Comparison of ENCODE assay signal across 8 cellular contexts in genomic region chr11:75561426-75562047, GRCh38. TPM values are rescaled to one million over a fixed set of nuclear protein-coding genes. Genes with fewer than 3 reads are reported as not detected.
DNase-seq lines count a peak whose midpoint lies in the region; ATAC-seq and TF ChIP-seq lines count a peak whose summit lies in the region.

No MANE protein-coding gene starts in this region.

- H3K4me3 Mint-ChIP-seq in IgD-negative memory B cell, result peak overlapping the region; percentile 81 to 95 (median 92)
- H3K4me3 Mint-ChIP-seq in effector memory CD8-positive, alpha-beta T cell, result peak overlapping the region; percentile 91 to 99

- peak overlapping the region in 2 of 3 donors; percentile 35 to 39 for H3K27ac Mint-ChIP-seq in IgD-negative memory B cell
- H3K27ac Mint-ChIP-seq in effector memory CD8-positive, alpha-beta T cell, result peak overlapping the region; percentile 91 to 96

- no peaks in the 10 kb centered on the region for H3K36me3 Mint-ChIP-seq in IgD-negative memory B cell
- no peaks in the 10 kb centered on the region for H3K36me3 Mint-ChIP-seq in effector memory CD8-positive, alpha-beta T cell (ENCODE audit: insufficient read depth)

- peak overlapping the region; percentile 42 to 75 for H3K4me3 ChIP-seq in DND-41 (ENCODE audit: low read depth in 1 of 2, low read length in 2 of 2)
- peak overlapping the region; percentile 98 for H3K4me3 ChIP-seq in osteoblast (ENCODE audit: insufficient read depth, low read length)

- no peak for TF ChIP-seq CTCF in DND-41 (IDR thresholded peaks at IDR 0.05; ENCODE audit: borderline replicate concordance, extremely low read depth, low read length, poor library complexity, severe bottlenecking)
- TF ChIP-seq CTCF in osteoblast (IDR thresholded peaks at IDR 0.05; ENCODE audit: extremely low read depth, low read depth, low read length), result no peak

- H2AFZ ChIP-seq in DND-41 (ENCODE audit: low read depth, low read length) (peak overlapping the region; percentile 89), osteoblast (ENCODE audit: low read length) (peak overlapping the region; percentile 43)

- H3K79me2 ChIP-seq in DND-41 (ENCODE audit: insufficient read depth, low read length) (peaks cover 25% of the 10 kb centered on the region), osteoblast (ENCODE audit: insufficient read depth, low read length) (peaks cover 45% of the 10 kb centered on the region)

- H3K4me2 ChIP-seq in DND-41 (ENCODE audit: insufficient read depth, low read length) (peak overlapping the region; percentile 80), osteoblast (ENCODE audit: insufficient read depth, low read length) (peak overlapping the region; percentile 88)

- no peak for DNase-seq in DND-41
- DNase-seq in effector memory CD8-positive, alpha-beta T cell, result no peak
- DNase-seq in osteoblast (ENCODE audit: insufficient read length, low spot score, missing footprints), result peak; percentile 14
- no peak for DNase-seq in NCI-H1436 treated with DMSO at 0.1 percent for 48 hours (lab: John Stamatoyannopoulos, UW)
- no peak for DNase-seq in NCI-H524 (lab: John Stamatoyannopoulos, UW)
- no peak for DNase-seq in SKM-1 (lab: John Stamatoyannopoulos, UW; ENCODE audit: unreplicated experiment)

- H3K9me3 ChIP-seq in DND-41 (ENCODE audit: insufficient read depth, low read length, severe bottlenecking), result no peaks in the 10 kb centered on the region
- no peaks in the 10 kb centered on the region for H3K9me3 ChIP-seq in osteoblast (ENCODE audit: low read depth, low read length)

- H3K36me3 ChIP-seq in DND-41 (ENCODE audit: insufficient read depth, low read length) (peaks cover 3% of the 10 kb centered on the region; the same call in 1 of the 2 replicates), osteoblast (ENCODE audit: insufficient read depth, low read length) (peaks cover 21% of the 10 kb centered on the region)

- H3K27me3 ChIP-seq in DND-41 (ENCODE audit: insufficient read depth, low read length, poor library complexity) (peaks cover 10% of the 10 kb centered on the region), osteoblast (ENCODE audit: insufficient read depth, low read length) (no peaks in the 10 kb centered on the region)

- H3K4me1 Mint-ChIP-seq in IgD-negative memory B cell, result peaks cover 5 to 14% (median 7%) of the 10 kb centered on the region in 3 donors
- H3K4me1 Mint-ChIP-seq in effector memory CD8-positive, alpha-beta T cell (ENCODE audit: low read depth in 2 of 2), result peaks cover 43 to 45% of the 10 kb centered on the region in 2 donors

- ATAC-seq in DND-41 (ENCODE audit: insufficient read depth, low read depth), result no peak
- peak; percentile 16 for ATAC-seq in effector memory CD8-positive, alpha-beta T cell (replicated peaks)
- ATAC-seq in GM18511 (IDR thresholded peaks at IDR 0.05; ENCODE audit: unreplicated experiment), result no peak

- H3K27ac ChIP-seq in DND-41 (ENCODE audit: low read length) (peak overlapping the region; percentile 46; the same call in 1 of the 2 replicates), osteoblast (ENCODE audit: low read depth, low read length) (peak overlapping the region; percentile 64)

- H3K27me3 Mint-ChIP-seq in IgD-negative memory B cell, result peaks cover 12% of the 10 kb centered on the region
- H3K27me3 Mint-ChIP-seq in effector memory CD8-positive, alpha-beta T cell, result no peaks in the 10 kb centered on the region

- no peaks in the 10 kb centered on the region for H4K20me1 ChIP-seq in DND-41 (ENCODE audit: insufficient read depth, low read length)
- peaks cover 32% of the 10 kb centered on the region for H4K20me1 ChIP-seq in osteoblast (ENCODE audit: insufficient read depth, low read length)

- H3K9me3 Mint-ChIP-seq in IgD-negative memory B cell, result no peaks in the 10 kb centered on the region
- no peaks in the 10 kb centered on the region for H3K9me3 Mint-ChIP-seq in effector memory CD8-positive, alpha-beta T cell

- H3K4me1 ChIP-seq in DND-41 (ENCODE audit: insufficient read depth, low read length), result peaks cover 29% of the 10 kb centered on the region
- peaks cover 73% of the 10 kb centered on the region for H3K4me1 ChIP-seq in osteoblast (ENCODE audit: insufficient read depth, low read length)

- H3K9ac ChIP-seq in DND-41 (ENCODE audit: low read depth, low read length), result peak overlapping the region; percentile 71

RNA-seq across cellular contexts. Expression of gene SERPINH1, which starts 0.5 kb away (rescaled TPM):
- polyA plus RNA-seq in IgD-negative memory B cell, result 1.8 TPM
- 1,145 and 1,318 TPM in 2 replicates for total RNA-seq in osteoblast

RNA-seq across cellular contexts. Expression of gene GDPD5, which starts 35.8 kb away (rescaled TPM):
- polyA plus RNA-seq in IgD-negative memory B cell, result 27.8 TPM
- total RNA-seq in osteoblast, result 13.4 and 14.1 TPM in 2 replicates
